In genomic region chr5:149056611-149057165, GRCh38 we compare ENCODE assay signal across 19 cellular contexts. TPM values are rescaled to one million over a fixed set of nuclear protein-coding genes. Genes with fewer than 3 reads are reported as not detected.
A peak's percentile ranks its signal among the peaks of the same experiment; 100 is the strongest.
DNase-seq lines count a peak whose midpoint lies in the region; FAIRE-seq and TF ChIP-seq lines count a peak whose summit lies in the region.
"Had no signal": no experiment of that assay in that cellular context is flagged by ENCODE, and none has a peak within 500 bp of the region (broad histone marks: within the 10 kb centered on the region; RNA-seq: fewer than 3 reads in every experiment).

No MANE protein-coding gene starts in this region.

- DNase-seq in EH (ENCODE audit: low read depth) (peak; percentile 38), RCC 7860 (ENCODE audit: low spot score) (no peak), esophagus muscularis mucosa (ENCODE audit: extremely low spot score) (peak; percentile 31), osteoblast (ENCODE audit: insufficient read length, low spot score, missing footprints) (no peak), SHP77 (lab: John Stamatoyannopoulos, UW) (no peak), H54 (ENCODE audit: insufficient read length, low spot score) (no peak), erythroblast (lab: John Stamatoyannopoulos, UW) (no peak)
- DNase-seq: BE2C; CD4-positive, alpha-beta memory T cell; DMS79; NCI-H1048; NCI-H146; NCI-H2081 treated with DMSO at 0.1 percent for 48 hours; NCI-H524; Peyer's patch; Right ventricle myocardium superior had no signal

- no peak for TF ChIP-seq POLR2A in esophagus muscularis mucosa (IDR thresholded peaks at IDR 0.05; ENCODE audit: low read depth)
- no peak for TF ChIP-seq POLR2A in H54 (IDR thresholded peaks at IDR 0.05; ENCODE audit: low read depth, low read length)
- no peak for TF ChIP-seq POLR2A in erythroblast (IDR thresholded peaks at IDR 0.05; ENCODE audit: low read length)

- FAIRE-seq in RCC 7860 (lab: Jason Lieb, UNC), result peak; percentile 64
- no peak for FAIRE-seq in H54 (lab: Jason Lieb, UNC)
- FAIRE-seq: HTR-8/SVneo had no signal

- 77% methylated on average over 3 of the region's 3 CpGs for WGBS in esophagus muscularis mucosa

- H4K20me1 ChIP-seq in osteoblast (ENCODE audit: insufficient read depth, low read length), result no peaks in the 10 kb centered on the region

- H3K27ac ChIP-seq in esophagus muscularis mucosa (replicated peaks in 1 of 4) (no peak overlapping the region), osteoblast (ENCODE audit: low read depth, low read length) (peak overlapping the region; percentile 18)
- H3K27ac ChIP-seq: HL-60, Peyer's patch had no signal

- H3K36me3 ChIP-seq in esophagus muscularis mucosa, result no peaks in the 10 kb centered on the region
- no peaks in the 10 kb centered on the region for H3K36me3 ChIP-seq in osteoblast (ENCODE audit: insufficient read depth, low read length)
- H3K36me3 ChIP-seq: BE2C, Peyer's patch had no signal

- peaks cover 0 to 8% (median 0%) of the 10 kb centered on the region in 4 donors for H3K9me3 ChIP-seq in esophagus muscularis mucosa
- no peaks in the 10 kb centered on the region for H3K9me3 ChIP-seq in osteoblast (ENCODE audit: low read depth, low read length)
- H3K9me3 ChIP-seq: BE2C, Peyer's patch had no signal

- no peaks in the 10 kb centered on the region for H3K79me2 ChIP-seq in osteoblast (ENCODE audit: insufficient read depth, low read length)

- intact Hi-C loops in esophagus muscularis mucosa (cut with DNase I), result no loop called here

- peaks cover 6 to 22% (median 14%) of the 10 kb centered on the region in 4 donors for H3K4me1 ChIP-seq in esophagus muscularis mucosa
- H3K4me1 ChIP-seq in osteoblast (ENCODE audit: insufficient read depth, low read length), result peaks cover 18% of the 10 kb centered on the region

- no peaks in the 10 kb centered on the region for H3K27me3 ChIP-seq in esophagus muscularis mucosa
- H3K27me3 ChIP-seq in osteoblast (ENCODE audit: insufficient read depth, low read length), result no peaks in the 10 kb centered on the region
- H3K27me3 ChIP-seq: BE2C, Peyer's patch had no signal

- H3K4me3 ChIP-seq in esophagus muscularis mucosa, result no peak overlapping the region
- no peak overlapping the region for H3K4me3 ChIP-seq in osteoblast (ENCODE audit: insufficient read depth, low read length)
- H3K4me3 ChIP-seq: Peyer's patch had no signal

- no peak overlapping the region for H3K4me2 ChIP-seq in osteoblast (ENCODE audit: insufficient read depth, low read length)

- no peak for TF ChIP-seq EP300 in esophagus muscularis mucosa (IDR thresholded peaks at IDR 0.05)

- TF ChIP-seq CTCF in esophagus muscularis mucosa (IDR thresholded peaks at IDR 0.05) (no peak), osteoblast (IDR thresholded peaks at IDR 0.05; ENCODE audit: extremely low read depth, low read depth, low read length) (no peak)

- H2AFZ ChIP-seq in osteoblast (ENCODE audit: low read length), result no peak overlapping the region

RNA-seq across cellular contexts. Expression of gene SH3TC2, which starts 6.2 kb away (rescaled TPM):
- total RNA-seq in esophagus muscularis mucosa, result 1 to 10 TPM in 3 of 4 donors, under 1 TPM in 1; 0.84 to 2.4 (median 1.7) TPM
- total RNA-seq in osteoblast, result 0.59 and 0.72 TPM in 2 replicates
- total RNA-seq: CD4-positive, alpha-beta memory T cell; G401 had no signal

Comparison
In these comparisons a context has a peak if more than half of its experiments do, and no peak if none do; other contexts are left out.
1. DNase-seq: peak in EH (single experiment) and esophagus muscularis mucosa (single experiment); none in RCC 7860 (single experiment), osteoblast (single experiment), SHP77 (0 of 2), H54 (single experiment) and erythroblast (0 of 2).